ENCODE assay signal across 8 cellular contexts in genomic region chr12:57549203-57549908, GRCh38. TPM values are rescaled to one million over a fixed set of nuclear protein-coding genes. Genes with fewer than 3 reads are reported as not detected.
DNase-seq lines count a peak whose midpoint lies in the region; ATAC-seq and TF ChIP-seq lines count a peak whose summit lies in the region.

No MANE protein-coding gene starts in this region.

- H3K9ac ChIP-seq in SK-N-SH, result peak overlapping the region; percentile 59

- H3K27ac ChIP-seq in SK-N-SH (ENCODE audit: low read depth in 2 of 2, low read length in 1 of 2) (peak overlapping the region in 1 of 2 experiments; percentile 8; a peak in 1 of 4 replicates), PC-9 (no peak overlapping the region)

- no TSS peak for BruUV-seq in PC-9 (replicated peaks; lab: Mats Ljungman, UMichigan)

- POLR2A ChIA-PET in SK-N-SH (lab: Yijun Ruan, JAX) (interaction anchor here (0.6 kb wide), 1 partner anchor 17 kb away, joined by 3 read pairs; no protein-coding TSS in a partner anchor), PC-9 (lab: Charles Lee; ENCODE audit: unreplicated experiment) (no interaction called here)

- peaks cover 9% of the 10 kb centered on the region; the same call in 1 of the 2 replicates for H4K20me1 ChIP-seq in SK-N-SH (ENCODE audit: insufficient read depth)
- peaks cover 10% of the 10 kb centered on the region; the same call in 1 of the 2 replicates for H4K20me1 ChIP-seq in PC-9 (ENCODE audit: insufficient read depth)

- TF ChIP-seq RAD21 in SK-N-SH (IDR thresholded peaks at IDR 0.05; ENCODE audit: low read length), result no peak

- H3K36me3 ChIP-seq in SK-N-SH (replicated peaks in 1 of 2; ENCODE audit: control insufficient read depth in 1 of 2, insufficient read depth in 2 of 2, low read length in 1 of 2), result peaks cover 8 to 12% of the 10 kb centered on the region in 2 experiments
- H3K36me3 ChIP-seq in PC-9 (ENCODE audit: low read depth), result no peaks in the 10 kb centered on the region

- H3K4me1 ChIP-seq in SK-N-SH (ENCODE audit: control insufficient read depth in 1 of 2, insufficient read depth in 2 of 2, low read depth in 1 of 2, low read length in 1 of 2) (peaks cover 13 to 42% of the 10 kb centered on the region in 2 experiments), PC-9 (replicated peaks; ENCODE audit: insufficient read depth) (peaks cover 9% of the 10 kb centered on the region)

- ATAC-seq in GM19463 (IDR thresholded peaks at IDR 0.05; ENCODE audit: unreplicated experiment), result no peak

- peak overlapping the region; percentile 19; the same call in 1 of the 2 replicates for H3K4me3 ChIP-seq in GM08714 (ENCODE audit: low read length)
- peak overlapping the region; percentile 90 to 94 for H3K4me3 ChIP-seq in SK-N-SH (ENCODE audit: low read depth in 2 of 2, low read length in 1 of 2)
- peak overlapping the region; percentile 62 for H3K4me3 ChIP-seq in fibroblast of the aortic adventitia (ENCODE audit: low read depth, low read length)
- H3K4me3 ChIP-seq in retinal pigment epithelial cell (ENCODE audit: low read length), result peak overlapping the region; percentile 59
- H3K4me3 ChIP-seq in PC-9, result no peak overlapping the region

- DNase-seq in SK-N-SH (no peak), fibroblast of the aortic adventitia (ENCODE audit: low read depth) (no peak), retinal pigment epithelial cell (ENCODE audit: low read depth) (no peak), DMS 273 treated with DMSO at 0.1 percent for 48 hours (lab: John Stamatoyannopoulos, UW) (no peak), PC-9 (no peak), NCI-H1105 treated with DMSO at 0.1 percent for 48 hours (lab: John Stamatoyannopoulos, UW) (no peak)

- peak overlapping the region; percentile 94 for H3K4me2 ChIP-seq in SK-N-SH
- no peak overlapping the region for H3K4me2 ChIP-seq in PC-9

- H3K79me2 ChIP-seq in SK-N-SH (ENCODE audit: insufficient read depth), result peaks cover 59% of the 10 kb centered on the region
- H3K79me2 ChIP-seq in PC-9 (ENCODE audit: low read depth), result peaks cover 23% of the 10 kb centered on the region

- CTCF ChIA-PET in SK-N-SH (lab: Yijun Ruan, JAX), result no interaction called here
- CTCF ChIA-PET in PC-9 (lab: Charles Lee), result no interaction called here

- 48% methylated on average over 13 of the region's 13 CpGs for WGBS in SK-N-SH (ENCODE audit: low lambda C conversion rate)

- no peaks in the 10 kb centered on the region for H3K27me3 ChIP-seq in SK-N-SH (ENCODE audit: insufficient read depth)
- no peaks in the 10 kb centered on the region for H3K27me3 ChIP-seq in PC-9 (ENCODE audit: insufficient read depth, low read depth)

- no peak for TF ChIP-seq EP300 in SK-N-SH (IDR thresholded peaks at IDR 0.05; ENCODE audit: borderline replicate concordance in 1 of 2, low read depth in 1 of 2, low read length in 1 of 2)

- H3K9me3 ChIP-seq in SK-N-SH (no peaks in the 10 kb centered on the region), PC-9 (ENCODE audit: insufficient read depth, low read depth) (no peaks in the 10 kb centered on the region)

- TF ChIP-seq CTCF in SK-N-SH (IDR thresholded peaks at IDR 0.05) (no peak), fibroblast of the aortic adventitia (IDR thresholded peaks at IDR 0.05; ENCODE audit: insufficient read depth, low read length) (no peak), retinal pigment epithelial cell (conservative IDR thresholded peaks at IDR 0.05; ENCODE audit: low read depth, low read length) (no peak), PC-9 (conservative IDR thresholded peaks at IDR 0.05) (no peak)

- intact Hi-C loops in PC-9 (cut with micrococcal nuclease; ENCODE audit: unreplicated experiment), result no loop called here

- H2AFZ ChIP-seq in SK-N-SH (ENCODE audit: low read depth), result peak overlapping the region; percentile 95; the same call in 1 of the 2 replicates
- no peak overlapping the region for H2AFZ ChIP-seq in PC-9

- H3F3A ChIP-seq in SK-N-SH (replicated peaks; ENCODE audit: insufficient read depth), result peaks cover 12% of the 10 kb centered on the region
- peaks cover 13% of the 10 kb centered on the region; the same call in 1 of the 2 replicates for H3F3A ChIP-seq in PC-9 (ENCODE audit: insufficient read depth, low read depth)

- H3K9me2 ChIP-seq in SK-N-SH, result no peaks in the 10 kb centered on the region
- H3K9me2 ChIP-seq in PC-9 (ENCODE audit: insufficient read depth), result no peaks in the 10 kb centered on the region

TF ChIP-seq in SK-N-SH, 30 proteins besides CTCF, POLR2A, EP300 and RAD21:
- no peak for TF ChIP-seq GATA2 (CRISPR knock-in tag; IDR thresholded peaks at IDR 0.05)
- TF ChIP-seq EZH2phosphoT487 (IDR thresholded peaks at IDR 0.05; ENCODE audit: borderline replicate concordance, low read depth), result no peak
- TF ChIP-seq SIN3A (IDR thresholded peaks at IDR 0.05; ENCODE audit: borderline replicate concordance, low read depth, low read length), result no peak
- no peak for TF ChIP-seq GABPA (IDR thresholded peaks at IDR 0.05; ENCODE audit: low read depth)
- no peak for TF ChIP-seq SMC3 (IDR thresholded peaks at IDR 0.05; ENCODE audit: low read depth, low read length)
- no peak for TF ChIP-seq ELF1 (IDR thresholded peaks at IDR 0.05)
- no peak for TF ChIP-seq FOXJ3 (CRISPR knock-in tag; IDR thresholded peaks at IDR 0.05)
- TF ChIP-seq PBX3 (IDR thresholded peaks at IDR 0.05), result no peak
- TF ChIP-seq RCOR1 (IDR thresholded peaks at IDR 0.05; ENCODE audit: low read length), result no peak
- TF ChIP-seq IRF3 (IDR thresholded peaks at IDR 0.05; ENCODE audit: low read depth, low read length), result no peak
- no peak for TF ChIP-seq POLR2AphosphoS5 (IDR thresholded peaks at IDR 0.05; ENCODE audit: low read depth, low read length)
- TF ChIP-seq JUND (IDR thresholded peaks at IDR 0.05), result no peak

RNA-seq across cellular contexts. Expression of gene KIF5A, which starts 0.5 kb away (rescaled TPM):
- 6.2 and 8.9 TPM in 2 replicates for polyA plus RNA-seq in SK-N-SH (2012; rRNA removed)
- polyA plus RNA-seq in SK-N-SH (2012; cell fraction: cytosol; rRNA removed), result 2.8 and 3.8 TPM in 2 replicates
- polyA plus RNA-seq in SK-N-SH (2012; cell fraction: nucleus; rRNA removed), result 32.0 and 36.4 TPM in 2 replicates
- total RNA-seq in fibroblast of the aortic adventitia (ENCODE audit: low replicate concordance), result 0.72 and 1.8 TPM in 2 replicates
- 0.07 TPM in 1 of 2 replicates, not detected in the other for total RNA-seq in PC-9 (2021)

RNA-seq across cellular contexts. Expression of gene DCTN2, which starts 2.4 kb away (rescaled TPM):
- 122 and 139 TPM in 2 replicates for polyA plus RNA-seq in SK-N-SH (2012; rRNA removed)
- 120 and 135 TPM in 2 replicates for polyA plus RNA-seq in SK-N-SH (2012; cell fraction: cytosol; rRNA removed)
- 165 and 176 TPM in 2 replicates for polyA plus RNA-seq in SK-N-SH (2012; cell fraction: nucleus; rRNA removed)
- 106 and 140 TPM in 2 replicates for total RNA-seq in fibroblast of the aortic adventitia (ENCODE audit: low replicate concordance)
- total RNA-seq in PC-9 (2021), result 93.4 and 105 TPM in 2 replicates

RNA-seq across cellular contexts. Expression of gene MBD6, which starts 26.7 kb away (rescaled TPM):
- 3.6 and 8.6 TPM in 2 replicates for polyA plus RNA-seq in SK-N-SH (2012; rRNA removed)
- polyA plus RNA-seq in SK-N-SH (2012; cell fraction: cytosol; rRNA removed), result 3.1 and 6.8 TPM in 2 replicates
- 25.4 TPM in 2 replicates for polyA plus RNA-seq in SK-N-SH (2012; cell fraction: nucleus; rRNA removed)
- 4.2 and 7.6 TPM in 2 replicates for total RNA-seq in fibroblast of the aortic adventitia (ENCODE audit: low replicate concordance)
- total RNA-seq in PC-9 (2021), result 47.3 and 78.4 TPM in 2 replicates

RNA-seq across cellular contexts. Expression of gene DDIT3, which starts 29.0 kb away (rescaled TPM):
- polyA plus RNA-seq in SK-N-SH (2012; rRNA removed), result 26.3 and 36.5 TPM in 2 replicates
- polyA plus RNA-seq in SK-N-SH (2012; cell fraction: cytosol; rRNA removed), result 21.4 and 22.5 TPM in 2 replicates
- polyA plus RNA-seq in SK-N-SH (2012; cell fraction: nucleus; rRNA removed), result 82.2 and 97.2 TPM in 2 replicates
- 37.7 and 60.3 TPM in 2 replicates for total RNA-seq in fibroblast of the aortic adventitia (ENCODE audit: low replicate concordance)
- 15.6 and 17.3 TPM in 2 replicates for total RNA-seq in PC-9 (2021)

RNA-seq across cellular contexts. Expression of gene PIP4K2C, which starts 41.6 kb away (rescaled TPM):
- polyA plus RNA-seq in SK-N-SH (2012; rRNA removed), result 34.2 and 40.1 TPM in 2 replicates
- polyA plus RNA-seq in SK-N-SH (2012; cell fraction: cytosol; rRNA removed), result 35.5 and 40.3 TPM in 2 replicates
- 25.2 and 35.0 TPM in 2 replicates for polyA plus RNA-seq in SK-N-SH (2012; cell fraction: nucleus; rRNA removed)
- 12.4 and 19.4 TPM in 2 replicates for total RNA-seq in fibroblast of the aortic adventitia (ENCODE audit: low replicate concordance)
- total RNA-seq in PC-9 (2021), result 47.7 and 48.7 TPM in 2 replicates
